In genomic region chr6:31356216-31356945, GRCh38 we compare ENCODE assay signal across 8 cellular contexts. TPM values are rescaled to one million over a fixed set of nuclear protein-coding genes. Genes with fewer than 3 reads are reported as not detected.
DNase-seq lines count a peak whose midpoint lies in the region; ATAC-seq and TF ChIP-seq lines count a peak whose summit lies in the region.

No MANE protein-coding gene starts in this region.

- DNase-seq in CD4-positive, CD25-positive, alpha-beta regulatory T cell = peak; percentile 37 to 46 (median 44)
- DNase-seq in HAP-1 (ENCODE audit: low spot score in 2 of 2) (peak in 1 of 2 experiments; percentile 31), choroid plexus epithelial cell (ENCODE audit: low read depth) (peak; percentile 19), memory B cell (ENCODE audit: low spot score in 2 of 2) (peak; percentile 51 to 53), thoracic aorta (ENCODE audit: low spot score) (no peak), cerebellar cortex (ENCODE audit: low spot score) (no peak), NCI-H774 (lab: John Stamatoyannopoulos, UW) (no peak)

- H3K27ac Mint-ChIP-seq in CD4-positive, CD25-positive, alpha-beta regulatory T cell = peak overlapping the region; percentile 99 to 100 (median 100)
- peak overlapping the region; percentile 99 for H3K27ac Mint-ChIP-seq in T-helper 1 cell treated with Interleukin-12 subunit alpha and Interleukin-12 subunit beta and Interleukin-4 antibody, amounts not matched to agents 30 μg/mL and 1 μg/mL, for 36 hours
- peak overlapping the region; percentile 100 for H3K27ac Mint-ChIP-seq in memory B cell

- H3K4me3 Mint-ChIP-seq in CD4-positive, CD25-positive, alpha-beta regulatory T cell = peak overlapping the region; percentile 96 to 100 (median 100)
- peak overlapping the region; percentile 95 for H3K4me3 Mint-ChIP-seq in T-helper 1 cell treated with Interleukin-12 subunit alpha and Interleukin-12 subunit beta and Interleukin-4 antibody, amounts not matched to agents 30 μg/mL and 1 μg/mL, for 36 hours
- peak overlapping the region; percentile 95 for H3K4me3 Mint-ChIP-seq in memory B cell

- peaks cover 13 to 69% (median 60%) of the 10 kb centered on the region in 4 donors for H3K4me1 Mint-ChIP-seq in CD4-positive, CD25-positive, alpha-beta regulatory T cell
- peaks cover 54% of the 10 kb centered on the region for H3K4me1 Mint-ChIP-seq in T-helper 1 cell treated with Interleukin-12 subunit alpha and Interleukin-12 subunit beta and Interleukin-4 antibody, amounts not matched to agents 30 μg/mL and 1 μg/mL, for 36 hours (ENCODE audit: low read depth)
- H3K4me1 Mint-ChIP-seq in memory B cell = peaks cover 49% of the 10 kb centered on the region

- TF ChIP-seq CTCF in choroid plexus epithelial cell (conservative IDR thresholded peaks at IDR 0.05; ENCODE audit: low read depth, low read length) (no peak), thoracic aorta (IDR thresholded peaks at IDR 0.05) (no peak)

- peaks cover 0 to 10% (median 0%) of the 10 kb centered on the region in 7 donors for H3K9me3 Mint-ChIP-seq in CD4-positive, CD25-positive, alpha-beta regulatory T cell
- H3K9me3 Mint-ChIP-seq in T-helper 1 cell treated with Interleukin-12 subunit alpha and Interleukin-12 subunit beta and Interleukin-4 antibody, amounts not matched to agents 30 μg/mL and 1 μg/mL, for 36 hours = peaks cover 8% of the 10 kb centered on the region
- H3K9me3 Mint-ChIP-seq in memory B cell = peaks cover 3% of the 10 kb centered on the region

- peaks cover 7% of the 10 kb centered on the region for H3K27me3 Mint-ChIP-seq in CD4-positive, CD25-positive, alpha-beta regulatory T cell
- peaks cover 3% of the 10 kb centered on the region for H3K27me3 Mint-ChIP-seq in T-helper 1 cell treated with Interleukin-12 subunit alpha and Interleukin-12 subunit beta and Interleukin-4 antibody, amounts not matched to agents 30 μg/mL and 1 μg/mL, for 36 hours (ENCODE audit: low read depth)
- peaks cover 2% of the 10 kb centered on the region for H3K27me3 Mint-ChIP-seq in memory B cell

- H3K36me3 ChIP-seq in CD4-positive, CD25-positive, alpha-beta regulatory T cell (ENCODE audit: control insufficient read depth, insufficient read depth, low read length) = peaks cover 28% of the 10 kb centered on the region
- peaks cover 12% of the 10 kb centered on the region for H3K36me3 ChIP-seq in HAP-1 (replicated peaks)
- no peaks in the 10 kb centered on the region for H3K36me3 ChIP-seq in thoracic aorta

- peaks cover 36% of the 10 kb centered on the region for H3K36me3 Mint-ChIP-seq in CD4-positive, CD25-positive, alpha-beta regulatory T cell
- peaks cover 55% of the 10 kb centered on the region for H3K36me3 Mint-ChIP-seq in T-helper 1 cell treated with Interleukin-12 subunit alpha and Interleukin-12 subunit beta and Interleukin-4 antibody, amounts not matched to agents 30 μg/mL and 1 μg/mL, for 36 hours (ENCODE audit: low read depth)
- H3K36me3 Mint-ChIP-seq in memory B cell = peaks cover 36% of the 10 kb centered on the region

- H3K27me3 ChIP-seq in CD4-positive, CD25-positive, alpha-beta regulatory T cell (ENCODE audit: control insufficient read depth, insufficient read depth, low read length) = no peaks in the 10 kb centered on the region
- H3K27me3 ChIP-seq in HAP-1 (ENCODE audit: low read depth) (0 out of 2 replicates have a peak, but pooled peaks cover 3% of the 10 kb centered on the region), thoracic aorta (replicated peaks; ENCODE audit: insufficient read depth) (no peaks in the 10 kb centered on the region)

- peak overlapping the region; percentile 98 for H3K4me3 ChIP-seq in CD4-positive, CD25-positive, alpha-beta regulatory T cell (ENCODE audit: low read depth, low read length)
- H3K4me3 ChIP-seq in HAP-1 = peak overlapping the region; percentile 48
- peak overlapping the region; percentile 74 for H3K4me3 ChIP-seq in choroid plexus epithelial cell (ENCODE audit: low read depth, low read length)
- peak overlapping the region; percentile 91 for H3K4me3 ChIP-seq in thoracic aorta

- H3K9me3 ChIP-seq in CD4-positive, CD25-positive, alpha-beta regulatory T cell (ENCODE audit: control insufficient read depth in 2 of 2, low read length in 2 of 2) = no peaks in the 10 kb centered on the region
- H3K9me3 ChIP-seq in HAP-1 (no peaks in the 10 kb centered on the region), thoracic aorta (no peaks in the 10 kb centered on the region)

- H3K27ac ChIP-seq in CD4-positive, CD25-positive, alpha-beta regulatory T cell (ENCODE audit: insufficient read depth, low read length, poor library complexity, severe bottlenecking) = peak overlapping the region; percentile 98
- peak overlapping the region; percentile 35 to 86 for H3K27ac ChIP-seq in thoracic aorta

- ATAC-seq in CD4-positive, CD25-positive, alpha-beta regulatory T cell (ENCODE audit: low read depth in 2 of 2) = peak in 1 of 2 donors; percentile 4
- peak; percentile 6 for ATAC-seq in memory B cell (ENCODE audit: low read depth)
- ATAC-seq in thoracic aorta (ENCODE audit: insufficient number of reproducible peaks, low FRiP score, low read depth) = no peak

- peaks cover 54% of the 10 kb centered on the region for H3K4me1 ChIP-seq in CD4-positive, CD25-positive, alpha-beta regulatory T cell (ENCODE audit: control insufficient read depth, insufficient read depth, low read length, poor library complexity, severe bottlenecking)
- H3K4me1 ChIP-seq in HAP-1 (no peaks in the 10 kb centered on the region), thoracic aorta (ENCODE audit: control insufficient read depth in 1 of 2, low read depth in 2 of 2) (peaks cover 0 to 15% of the 10 kb centered on the region in 2 donors)

- in situ Hi-C loops in HAP-1 (cut with MboI; ENCODE audit: low sequenced_read_pairs) = loop anchor here (5.0 kb wide), 1 partner anchor 84 kb away; the partner anchor contains the start of gene HLA-C

RNA-seq across cellular contexts. Expression of gene HLA-B, which starts 0.6 kb away (rescaled TPM):
- total RNA-seq in CD4-positive, CD25-positive, alpha-beta regulatory T cell = 8,618 TPM
- polyA plus RNA-seq in CD4-positive, CD25-positive, alpha-beta regulatory T cell = 1,000 to 10,000 TPM; 4,778 to 8,292 (median 6,791) TPM
- 100 to 1,000 TPM; 552 to 852 TPM for total RNA-seq in thoracic aorta

RNA-seq across cellular contexts. Expression of gene MICA, which starts 47.0 kb away (rescaled TPM):
- total RNA-seq in CD4-positive, CD25-positive, alpha-beta regulatory T cell = 15.9 TPM
- polyA plus RNA-seq in CD4-positive, CD25-positive, alpha-beta regulatory T cell = 10 to 100 TPM in 1 of 4 donors, 1 to 10 TPM in 3; 6.4 to 10.6 (median 7.5) TPM
- 10 to 100 TPM; 15.0 to 16.4 TPM for total RNA-seq in thoracic aorta

Comparison
In these comparisons a context has a peak if more than half of its experiments do, and no peak if none do; other contexts are left out.
1. DNase-seq: peak in CD4-positive, CD25-positive, alpha-beta regulatory T cell (3 of 3), choroid plexus epithelial cell (single experiment) and memory B cell (2 of 2); none in thoracic aorta (single experiment), cerebellar cortex (single experiment) and NCI-H774 (single experiment).
2. H3K4me3 ChIP-seq: peak in every context shown above with its lines; median percentile 98 in CD4-positive, CD25-positive, alpha-beta regulatory T cell; 91 in thoracic aorta; 74 in choroid plexus epithelial cell; 48 in HAP-1.
3. RNA of gene HLA-B, which starts 0.6 kb away (total RNA-seq): 8,618 TPM in CD4-positive, CD25-positive, alpha-beta regulatory T cell (single experiment); 552 to 852 TPM in thoracic aorta; every median in the first group is over 10 times any median in the second.
4. Peak in every context shown above with its lines, with median percentiles within 50 percentile points of each other: H3K27ac Mint-ChIP-seq and H3K4me3 Mint-ChIP-seq.